1 cellular context compared by ENCODE assay signal in the genomic region with DNA sequence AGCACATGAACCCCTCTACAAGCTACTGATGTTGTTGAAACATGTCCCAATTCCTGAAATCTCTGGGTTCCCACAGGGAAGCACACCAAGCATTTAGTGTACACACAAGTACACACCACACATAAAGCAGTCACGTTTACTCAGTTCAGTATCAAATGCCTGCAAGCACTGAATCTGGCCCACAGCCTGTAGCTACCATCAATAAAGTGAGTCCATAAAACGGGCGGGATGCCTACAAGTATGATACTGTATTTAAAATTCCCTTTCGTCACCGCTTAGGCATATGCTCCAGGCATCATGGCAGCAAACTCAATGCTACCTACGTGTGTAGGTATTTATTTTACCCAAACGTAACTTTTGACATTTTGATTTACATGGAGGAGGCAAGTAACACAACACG.
TF ChIP-seq lines count a peak whose summit lies in the region.

No MANE protein-coding gene starts in this region.

TF ChIP-seq in GM23338, 12 proteins besides CTCF, POLR2A, EP300 and RAD21:
- no peak for TF ChIP-seq EZH2 (IDR thresholded peaks at IDR 0.05; ENCODE audit: low read depth, unreplicated experiment)
- TF ChIP-seq, protein P1, sequence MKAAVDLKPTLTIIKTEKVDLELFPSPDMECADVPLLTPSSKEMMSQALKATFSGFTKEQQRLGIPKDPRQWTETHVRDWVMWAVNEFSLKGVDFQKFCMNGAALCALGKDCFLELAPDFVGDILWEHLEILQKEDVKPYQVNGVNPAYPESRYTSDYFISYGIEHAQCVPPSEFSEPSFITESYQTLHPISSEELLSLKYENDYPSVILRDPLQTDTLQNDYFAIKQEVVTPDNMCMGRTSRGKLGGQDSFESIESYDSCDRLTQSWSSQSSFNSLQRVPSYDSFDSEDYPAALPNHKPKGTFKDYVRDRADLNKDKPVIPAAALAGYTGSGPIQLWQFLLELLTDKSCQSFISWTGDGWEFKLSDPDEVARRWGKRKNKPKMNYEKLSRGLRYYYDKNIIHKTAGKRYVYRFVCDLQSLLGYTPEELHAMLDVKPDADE (IDR thresholded peaks at IDR 0.05) = no peak
- no peak for TF ChIP-seq STAT1 (IDR thresholded peaks at IDR 0.05; ENCODE audit: unreplicated experiment)
- TF ChIP-seq ZNF462 (CRISPR knock-in tag; IDR thresholded peaks at IDR 0.05) = no peak
- TF ChIP-seq EZH2phosphoT487 (IDR thresholded peaks at IDR 0.05; ENCODE audit: unreplicated experiment) = no peak
- no peak for TF ChIP-seq NANOG (IDR thresholded peaks at IDR 0.05; ENCODE audit: borderline replicate concordance)
- no peak for TF ChIP-seq CREB1 (CRISPR knock-in tag; IDR thresholded peaks at IDR 0.05; ENCODE audit: low read depth)
- no peak for TF ChIP-seq POLR2AphosphoS5 (IDR thresholded peaks at IDR 0.05; ENCODE audit: low read depth)
TF ChIP-seq in GM23338: peak in this region for 0.
